8 cellular contexts compared by ENCODE assay signal in the genomic region with DNA sequence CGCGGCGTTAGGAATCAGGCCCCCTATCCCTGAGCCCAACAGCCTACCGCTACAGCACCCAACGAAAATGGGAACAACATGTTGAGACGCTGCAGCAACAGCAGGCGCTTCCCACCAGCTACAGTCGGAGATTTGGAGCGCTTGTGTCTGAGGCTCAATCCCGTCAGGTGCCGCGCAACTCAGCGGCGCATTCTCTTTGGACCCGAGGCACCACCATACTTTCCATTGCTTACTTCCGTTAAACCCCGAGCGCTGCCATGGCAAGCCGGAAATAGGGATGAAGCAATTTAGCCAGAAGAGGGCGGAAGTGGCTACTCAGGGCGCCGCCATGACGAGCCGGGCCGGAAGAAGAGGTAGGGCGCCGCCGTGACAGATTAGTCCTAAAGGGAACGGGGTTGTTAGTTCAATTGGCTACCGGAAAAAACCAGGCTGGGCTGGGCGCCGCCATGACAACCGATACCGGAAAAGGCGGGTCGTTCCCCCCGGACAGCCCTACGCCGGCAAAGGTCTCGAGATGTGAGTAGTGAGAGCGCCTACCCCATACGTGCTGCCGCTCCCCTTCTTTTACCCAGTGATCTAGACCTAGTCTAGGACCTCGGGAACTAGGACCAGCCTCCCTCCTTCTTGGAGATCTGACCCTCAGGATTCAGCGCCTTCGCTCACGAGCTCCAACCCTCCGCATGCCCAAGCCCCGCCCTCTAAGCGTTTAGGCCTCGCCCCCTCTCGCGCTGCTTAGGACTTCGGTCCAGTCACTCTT. TPM values are rescaled to one million over a fixed set of nuclear protein-coding genes. Genes with fewer than 3 reads are reported as not detected.
DNase-seq lines count a peak whose midpoint lies in the region; ATAC-seq and TF ChIP-seq lines count a peak whose summit lies in the region.

A gene with protein sequence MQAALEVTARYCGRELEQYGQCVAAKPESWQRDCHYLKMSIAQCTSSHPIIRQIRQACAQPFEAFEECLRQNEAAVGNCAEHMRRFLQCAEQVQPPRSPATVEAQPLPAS (plus strand): TSS at position 476 of the 757 bp plus-strand sequence. CDS start 39 bp downstream, at position 515.

- no peak for TF ChIP-seq POLR2A in testis (IDR thresholded peaks at IDR 0.05)

- peak within 1 kb of the TSS; percentile 97 for H3K27ac Mint-ChIP-seq in activated naive CD8-positive, alpha-beta T cell treated with anti-CD3 and anti-CD28 coated beads for 36 hours
- peak within 1 kb of the TSS; percentile 86 for H3K27ac Mint-ChIP-seq in glutamatergic neuron (ENCODE audit: unreplicated experiment)

- peaks cover 22% of the 10 kb centered on the region for H3K4me1 Mint-ChIP-seq in activated naive CD8-positive, alpha-beta T cell treated with anti-CD3 and anti-CD28 coated beads for 36 hours
- H3K4me1 Mint-ChIP-seq in glutamatergic neuron (ENCODE audit: low read depth, unreplicated experiment) = peaks cover 12% of the 10 kb centered on the region

- H3K27ac ChIP-seq in SU-DHL-6 (ENCODE audit: low read depth, low read length) (peak within 1 kb of the TSS; percentile 74), osteoblast (ENCODE audit: low read depth, low read length) (peak within 1 kb of the TSS; percentile 99), testis (peak within 1 kb of the TSS; percentile 95 to 96)

- peak within 1 kb of the TSS; percentile 91 for H3K4me3 Mint-ChIP-seq in activated naive CD8-positive, alpha-beta T cell treated with anti-CD3 and anti-CD28 coated beads for 36 hours
- H3K4me3 Mint-ChIP-seq in glutamatergic neuron (ENCODE audit: unreplicated experiment) = peak within 1 kb of the TSS; percentile 96

- peaks cover 17% of the 10 kb centered on the region for H3K36me3 Mint-ChIP-seq in activated naive CD8-positive, alpha-beta T cell treated with anti-CD3 and anti-CD28 coated beads for 36 hours
- peaks cover 4% of the 10 kb centered on the region for H3K36me3 Mint-ChIP-seq in glutamatergic neuron (ENCODE audit: unreplicated experiment)

- H3K4me3 ChIP-seq in SU-DHL-6 (ENCODE audit: insufficient read depth, low read length, poor library complexity, severe bottlenecking) (peak within 1 kb of the TSS; percentile 63), osteoblast (ENCODE audit: insufficient read depth, low read length) (peak within 1 kb of the TSS; percentile 94), testis (peak within 1 kb of the TSS; percentile 69 to 78)

- H3K4me1 ChIP-seq in osteoblast (ENCODE audit: insufficient read depth, low read length) (peaks cover 28% of the 10 kb centered on the region), testis (peaks cover 14% of the 10 kb centered on the region)

- H4K20me1 ChIP-seq in SU-DHL-6 (ENCODE audit: low read depth, low read length) = no peaks in the 10 kb centered on the region
- H4K20me1 ChIP-seq in osteoblast (ENCODE audit: insufficient read depth, low read length) = no peaks in the 10 kb centered on the region

- no peaks in the 10 kb centered on the region for H3K79me2 ChIP-seq in SU-DHL-6 (ENCODE audit: insufficient read depth, low read length)
- H3K79me2 ChIP-seq in osteoblast (ENCODE audit: insufficient read depth, low read length) = peaks cover 9% of the 10 kb centered on the region

- no peaks in the 10 kb centered on the region for H3K9me2 ChIP-seq in SU-DHL-6 (replicated peaks; ENCODE audit: insufficient read depth, low read length)

- H3K27me3 Mint-ChIP-seq in activated naive CD8-positive, alpha-beta T cell treated with anti-CD3 and anti-CD28 coated beads for 36 hours = no peaks in the 10 kb centered on the region
- H3K27me3 Mint-ChIP-seq in glutamatergic neuron (ENCODE audit: unreplicated experiment) = peaks cover 3% of the 10 kb centered on the region

- H3K9me3 Mint-ChIP-seq in activated naive CD8-positive, alpha-beta T cell treated with anti-CD3 and anti-CD28 coated beads for 36 hours = no peaks in the 10 kb centered on the region
- H3K9me3 Mint-ChIP-seq in glutamatergic neuron (ENCODE audit: unreplicated experiment) = peaks cover 14% of the 10 kb centered on the region

- peak within 1 kb of the TSS; percentile 65 for H3K9ac ChIP-seq in SU-DHL-6 (ENCODE audit: low read length)

- intact Hi-C loops in testis (cut with DNase I; ENCODE audit: low total_unique reads) = no loop called here

- peaks cover 27% of the 10 kb centered on the region for H3F3A ChIP-seq in SU-DHL-6 (ENCODE audit: insufficient read depth)

- 0 to 1% methylated on average over 23 to 54 of the region's 54 CpGs for WGBS in testis, 2 donors

- H2AFZ ChIP-seq in SU-DHL-6 (ENCODE audit: low read depth, low read length, severe bottlenecking) (peak within 1 kb of the TSS; percentile 97), osteoblast (ENCODE audit: low read length) (peak within 1 kb of the TSS; percentile 99)

- H3K4me2 ChIP-seq in SU-DHL-6 (ENCODE audit: low read depth, low read length, poor library complexity, severe bottlenecking) (peak within 1 kb of the TSS; percentile 90), osteoblast (ENCODE audit: insufficient read depth, low read length) (peak within 1 kb of the TSS; percentile 92)

- H3K36me3 ChIP-seq in SU-DHL-6 (ENCODE audit: low read length) (no peaks in the 10 kb centered on the region), osteoblast (ENCODE audit: insufficient read depth, low read length) (peaks cover 7% of the 10 kb centered on the region), testis (ENCODE audit: low read depth, missing control alignments) (no peaks in the 10 kb centered on the region)

- DNase-seq in GM10248 (ENCODE audit: extremely low spot score) (peak; percentile 91), NCI-H1105 treated with DMSO at 0.1 percent for 48 hours (lab: John Stamatoyannopoulos, UW) (peak; percentile 94), glutamatergic neuron (peak; percentile 90), osteoblast (ENCODE audit: insufficient read length, low spot score, missing footprints) (peak; percentile 94), testis (peak; percentile 98)
- peak; percentile 93 for DNase-seq in activated naive CD8-positive, alpha-beta T cell treated with anti-CD3 and anti-CD28 coated beads for 36 hours

- POLR2A ChIA-PET in GM10248 (lab: Yijun Ruan, JAX) = no interaction called here

- ATAC-seq in HG02610 (IDR thresholded peaks at IDR 0.05; ENCODE audit: unreplicated experiment) = peak; percentile 87

- CTCF ChIA-PET in GM10248 (lab: Yijun Ruan, JAX) = interaction anchor here (1.0 to 3.1 kb wide), 15 partner anchors 9 to 534 kb away, joined by 3 to 40 read pairs (median 4); partner anchors contain the start of gene SLC20A1

- H3K27me3 ChIP-seq in SU-DHL-6 (ENCODE audit: low read length) (no peaks in the 10 kb centered on the region), osteoblast (ENCODE audit: insufficient read depth, low read length) (no peaks in the 10 kb centered on the region), testis (no peaks in the 10 kb centered on the region)

- TF ChIP-seq CTCF in GM10248 (IDR thresholded peaks at IDR 0.05; ENCODE audit: control extremely low read depth, extremely low read depth, low read depth, missing control alignments) (no peak), SU-DHL-6 (IDR thresholded peaks at IDR 0.05; ENCODE audit: insufficient read depth, low read length, poor library complexity, severe bottlenecking) (no peak), glutamatergic neuron (IDR thresholded peaks at IDR 0.05; ENCODE audit: partially characterized antibody, unreplicated experiment) (peak; percentile 50), osteoblast (IDR thresholded peaks at IDR 0.05; ENCODE audit: extremely low read depth, low read depth, low read length) (no peak), testis (IDR thresholded peaks at IDR 0.05) (peak in 2 of 3 experiments; percentile 37 to 40)

- no peaks in the 10 kb centered on the region for H3K9me3 ChIP-seq in SU-DHL-6 (ENCODE audit: insufficient read depth, low read length)
- no peaks in the 10 kb centered on the region for H3K9me3 ChIP-seq in osteoblast (ENCODE audit: low read depth, low read length)
- no peaks in the 10 kb centered on the region for H3K9me3 ChIP-seq in testis

RNA-seq across cellular contexts. Expression of the gene that starts here (rescaled TPM):
- total RNA-seq in activated naive CD8-positive, alpha-beta T cell treated with anti-CD3 and anti-CD28 coated beads for 36 hours = 10 to 100 TPM; 34.9 to 40.5 TPM
- total RNA-seq in glutamatergic neuron (ENCODE audit: unreplicated experiment) (24.4 TPM), osteoblast (7.7 and 10.1 TPM in 2 replicates), testis (10 to 100 TPM; 49.0 to 51.3 TPM)
- polyA plus RNA-seq in testis (ENCODE audit: insufficient read depth, low read depth, low replicate concordance) = 98.9 TPM

Comparison
In these comparisons a context has a peak if more than half of its experiments do, and no peak if none do; other contexts are left out.
1. Peak in every context shown above with its lines: DNase-seq, ATAC-seq, H3K4me3 ChIP-seq and H3K27ac ChIP-seq.
2. CTCF ChIP-seq: peak in glutamatergic neuron (single experiment) and testis (2 of 3); none in GM10248 (single experiment), SU-DHL-6 (single experiment) and osteoblast (single experiment).